22 cellular contexts compared by ENCODE assay signal in genomic region chr1:229097356-229097755, GRCh38.
"Had no signal": no experiment of that assay in that cellular context is flagged by ENCODE, and none has a peak within 500 bp of the region (broad histone marks: within the 10 kb centered on the region; RNA-seq: fewer than 3 reads in every experiment).

No MANE protein-coding gene starts in this region.

- H2AFZ ChIP-seq: neural progenitor cell, parathyroid adenoma had no signal

- H3K79me2 ChIP-seq: parathyroid adenoma had no signal

- H3K27ac Mint-ChIP-seq: effector memory CD8-positive, alpha-beta T cell; nephron; neural progenitor cell; stimulated activated naive B cell treated with anti-CD40 and anti-IgM and Interleukin-4, amounts not matched to agents 10 μg/mL and 1 μg/mL and 100 μg/mL, for 72 hours; stimulated activated naive CD8-positive, alpha-beta T cell treated with anti-CD3 and anti-CD28 coated beads, Interleukin-15, Interleukin-2, amounts not matched to agents 100 ng/mL and 50 ng/mL, for 24 hours had no signal

- H3K4me2 ChIP-seq: neural progenitor cell had no signal

- H3K36me3 ChIP-seq: left lung, neural progenitor cell, prostate gland, thoracic aorta, upper lobe of right lung, uterus had no signal

- H3K9ac ChIP-seq: neural progenitor cell, parathyroid adenoma had no signal

- FAIRE-seq: frontal cortex, kidney, small intestine had no signal

- H3K9me3 ChIP-seq: prostate gland, thoracic aorta, upper lobe of right lung, uterus had no signal

- H3K27ac ChIP-seq: left lung, neural progenitor cell, parathyroid adenoma, prostate gland, thoracic aorta, upper lobe of right lung, uterus had no signal

- DNase-seq: cerebellar nuclear complex; cortex of kidney; effector memory CD8-positive, alpha-beta T cell; kidney; left lung; mesenchymal stem cell; midbrain; naive thymus-derived CD4-positive, alpha-beta T cell; right cardiac atrium; small intestine; stimulated activated CD4-positive, alpha-beta T cell treated with anti-CD3 and anti-CD28 coated beads, Interleukin-15, amount 100 ng/mL, for 24 hours; stimulated activated CD4-positive, alpha-beta T cell treated with anti-CD3 and anti-CD28 coated beads, Interleukin-2, amount 100 ng/mL, for 48 hours; stimulated activated naive B cell treated with anti-CD40 and anti-IgM and Interleukin-4, amounts not matched to agents 10 μg/mL and 1 μg/mL and 100 μg/mL, for 72 hours; upper lobe of right lung; uterus had no signal

- H3K27me3 Mint-ChIP-seq: stimulated activated naive CD8-positive, alpha-beta T cell treated with anti-CD3 and anti-CD28 coated beads, Interleukin-15, Interleukin-2, amounts not matched to agents 100 ng/mL and 50 ng/mL, for 24 hours had no signal

- H3K27me3 ChIP-seq: left lung, neural progenitor cell, upper lobe of right lung, uterus had no signal

- ATAC-seq: effector memory CD8-positive, alpha-beta T cell; left lung; naive thymus-derived CD4-positive, alpha-beta T cell; right cardiac atrium; stimulated activated naive B cell treated with anti-CD40 and anti-IgM and Interleukin-4, amounts not matched to agents 10 μg/mL and 1 μg/mL and 100 μg/mL, for 72 hours; upper lobe of right lung had no signal

- H3K4me3 ChIP-seq: left lung, neural progenitor cell, prostate gland, thoracic aorta, upper lobe of right lung, uterus had no signal

- H3K4me3 Mint-ChIP-seq: effector memory CD8-positive, alpha-beta T cell; nephron; neural progenitor cell; stimulated activated naive B cell treated with anti-CD40 and anti-IgM and Interleukin-4, amounts not matched to agents 10 μg/mL and 1 μg/mL and 100 μg/mL, for 72 hours; stimulated activated naive CD8-positive, alpha-beta T cell treated with anti-CD3 and anti-CD28 coated beads, Interleukin-15, Interleukin-2, amounts not matched to agents 100 ng/mL and 50 ng/mL, for 24 hours had no signal

- H3K9me3 Mint-ChIP-seq: effector memory CD8-positive, alpha-beta T cell; nephron; stimulated activated naive B cell treated with anti-CD40 and anti-IgM and Interleukin-4, amounts not matched to agents 10 μg/mL and 1 μg/mL and 100 μg/mL, for 72 hours; stimulated activated naive CD8-positive, alpha-beta T cell treated with anti-CD3 and anti-CD28 coated beads, Interleukin-15, Interleukin-2, amounts not matched to agents 100 ng/mL and 50 ng/mL, for 24 hours had no signal

- H3K36me3 Mint-ChIP-seq: naive thymus-derived CD4-positive, alpha-beta T cell; neural progenitor cell; stimulated activated naive B cell treated with anti-CD40 and anti-IgM and Interleukin-4, amounts not matched to agents 10 μg/mL and 1 μg/mL and 100 μg/mL, for 72 hours had no signal
